ENCODE assay signal across 15 cellular contexts in genomic region chr15:99212401-99212800, GRCh38. TPM values are rescaled to one million over a fixed set of nuclear protein-coding genes. Genes with fewer than 3 reads are reported as not detected.
A peak's percentile ranks its signal among the peaks of the same experiment; 100 is the strongest.
DNase-seq lines count a peak whose midpoint lies in the region; ATAC-seq and TF ChIP-seq lines count a peak whose summit lies in the region.
"Had no signal": no experiment of that assay in that cellular context is flagged by ENCODE, and none has a peak within 500 bp of the region (broad histone marks: within the 10 kb centered on the region; RNA-seq: fewer than 3 reads in every experiment).

No MANE protein-coding gene starts in this region.

- CTCF ChIA-PET in SK-N-SH (lab: Yijun Ruan, JAX): interaction anchor here (0.7 to 3.0 kb wide), 9 partner anchors 11 to 135 kb away, joined by 3 to 149 read pairs (median 5); partner anchors contain the start of gene SYNM

- H3K9me3 ChIP-seq in SK-N-SH: no peaks in the 10 kb centered on the region
- H3K9me3 ChIP-seq: lower lobe of right lung, thyroid gland had no signal

- H3K79me2 ChIP-seq in SK-N-SH (ENCODE audit: insufficient read depth): no peaks in the 10 kb centered on the region

- TF ChIP-seq CTCF in SK-N-SH (IDR thresholded peaks at IDR 0.05): no peak
- TF ChIP-seq CTCF in fibroblast of villous mesenchyme (IDR thresholded peaks at IDR 0.05; ENCODE audit: insufficient read depth, low read depth, low read length): no peak
- no peak for TF ChIP-seq CTCF in osteocyte (IDR thresholded peaks at IDR 0.05)

- no peaks in the 10 kb centered on the region for H3K36me3 ChIP-seq in SK-N-SH (replicated peaks in 1 of 2; ENCODE audit: control insufficient read depth in 1 of 2, insufficient read depth in 2 of 2, low read length in 1 of 2)
- H3K36me3 ChIP-seq: thyroid gland, WERI-Rb-1 had no signal

- H3K9ac ChIP-seq in SK-N-SH: no peak overlapping the region

- no peak overlapping the region for H3K4me3 ChIP-seq in SK-N-SH (ENCODE audit: low read depth in 2 of 2, low read length in 1 of 2)
- H3K4me3 ChIP-seq in fibroblast of villous mesenchyme (ENCODE audit: low read depth, low read length): no peak overlapping the region
- H3K4me3 ChIP-seq: lower lobe of right lung, thyroid gland had no signal

- TF ChIP-seq EP300 in SK-N-SH (IDR thresholded peaks at IDR 0.05; ENCODE audit: borderline replicate concordance in 1 of 2, low read depth in 1 of 2, low read length in 1 of 2): no peak

- peaks cover 18% of the 10 kb centered on the region for H3K36me3 Mint-ChIP-seq in osteocyte (ENCODE audit: unreplicated experiment)
- no peaks in the 10 kb centered on the region for H3K36me3 Mint-ChIP-seq in activated T-cell treated with anti-CD3 and anti-CD28 coated beads, Interleukin-2, amount 50 U/mL, for 24 hours (ENCODE audit: low read depth)
- H3K36me3 Mint-ChIP-seq: CD8-positive, alpha-beta memory T cell had no signal

- peaks cover 4% of the 10 kb centered on the region for H3K4me1 Mint-ChIP-seq in osteocyte (ENCODE audit: unreplicated experiment)
- no peaks in the 10 kb centered on the region for H3K4me1 Mint-ChIP-seq in activated T-cell treated with anti-CD3 and anti-CD28 coated beads, Interleukin-2, amount 50 U/mL, for 24 hours (ENCODE audit: low read depth)
- H3K4me1 Mint-ChIP-seq: CD8-positive, alpha-beta memory T cell had no signal

- peaks cover 0 to 6% of the 10 kb centered on the region in 2 experiments; a peak in 1 of 4 replicates for H3K4me1 ChIP-seq in SK-N-SH (ENCODE audit: control insufficient read depth in 1 of 2, insufficient read depth in 2 of 2, low read depth in 1 of 2, low read length in 1 of 2)
- H3K4me1 ChIP-seq: lower lobe of right lung, thyroid gland had no signal

- H3F3A ChIP-seq in SK-N-SH (replicated peaks; ENCODE audit: insufficient read depth): peaks cover 24% of the 10 kb centered on the region

- no peak overlapping the region for H3K4me3 Mint-ChIP-seq in osteocyte (ENCODE audit: unreplicated experiment)
- no peak overlapping the region for H3K4me3 Mint-ChIP-seq in activated T-cell treated with anti-CD3 and anti-CD28 coated beads, Interleukin-2, amount 50 U/mL, for 24 hours
- H3K4me3 Mint-ChIP-seq: CD8-positive, alpha-beta memory T cell had no signal

- no peaks in the 10 kb centered on the region for H3K27me3 Mint-ChIP-seq in osteocyte (ENCODE audit: unreplicated experiment)
- H3K27me3 Mint-ChIP-seq in activated T-cell treated with anti-CD3 and anti-CD28 coated beads, Interleukin-2, amount 50 U/mL, for 24 hours: peaks cover 3% of the 10 kb centered on the region
- H3K27me3 Mint-ChIP-seq: progenitor cell of endocrine pancreas had no signal

- H3K27ac Mint-ChIP-seq in osteocyte (ENCODE audit: unreplicated experiment): peak overlapping the region; percentile 12
- H3K27ac Mint-ChIP-seq in activated T-cell treated with anti-CD3 and anti-CD28 coated beads, Interleukin-2, amount 50 U/mL, for 24 hours: no peak overlapping the region
- H3K27ac Mint-ChIP-seq: CD8-positive, alpha-beta memory T cell; progenitor cell of endocrine pancreas had no signal

- peak overlapping the region; percentile 59; the same call in 1 of the 2 replicates for H2AFZ ChIP-seq in SK-N-SH (ENCODE audit: low read depth)

- no peak for TF ChIP-seq RAD21 in SK-N-SH (IDR thresholded peaks at IDR 0.05; ENCODE audit: low read length)

- H3K9me3 Mint-ChIP-seq in osteocyte (ENCODE audit: unreplicated experiment): no peaks in the 10 kb centered on the region
- H3K9me3 Mint-ChIP-seq in activated T-cell treated with anti-CD3 and anti-CD28 coated beads, Interleukin-2, amount 50 U/mL, for 24 hours: no peaks in the 10 kb centered on the region
- H3K9me3 Mint-ChIP-seq: CD8-positive, alpha-beta memory T cell had no signal

- no peaks in the 10 kb centered on the region for H3K9me2 ChIP-seq in SK-N-SH

- no peaks in the 10 kb centered on the region for H3K27me3 ChIP-seq in SK-N-SH (ENCODE audit: insufficient read depth)
- H3K27me3 ChIP-seq: thyroid gland had no signal

- no peak for ATAC-seq in HG02884 (IDR thresholded peaks at IDR 0.05; ENCODE audit: unreplicated experiment)

- POLR2A ChIA-PET in SK-N-SH (lab: Yijun Ruan, JAX): no interaction called here

- H3K27ac ChIP-seq in SK-N-SH (ENCODE audit: low read depth in 2 of 2, low read length in 1 of 2): peak overlapping the region in 1 of 2 experiments; percentile 49; a peak in 2 of 4 replicates
- H3K27ac ChIP-seq: lower lobe of right lung, thyroid gland, WERI-Rb-1 had no signal

- no peaks in the 10 kb centered on the region for H4K20me1 ChIP-seq in SK-N-SH (ENCODE audit: insufficient read depth)

- DNase-seq in Daoy (ENCODE audit: low read depth): peak; percentile 71
- DNase-seq in SK-N-SH: no peak
- peak; percentile 64 for DNase-seq in fibroblast of villous mesenchyme (ENCODE audit: low read depth)
- DNase-seq in osteocyte (ENCODE audit: extremely low spot score, unreplicated experiment): no peak
- no peak for DNase-seq in activated T-cell treated with anti-CD3 and anti-CD28 coated beads, Interleukin-2, amount 50 U/mL, for 24 hours
- DNase-seq in GOT3 (lab: John Stamatoyannopoulos, UW): no peak
- no peak for DNase-seq in DMS153 (lab: John Stamatoyannopoulos, UW)
- DNase-seq: CD8-positive, alpha-beta memory T cell; central memory CD4-positive, alpha-beta T cell; lower lobe of right lung; NCI-H1930; thyroid gland; WERI-Rb-1 had no signal

- H3K4me2 ChIP-seq in SK-N-SH: 0 out of 2 replicates have a peak overlapping the region, but pooled peaks have one; percentile 7

- 55% methylated on average over 7 of the region's 7 CpGs for WGBS in SK-N-SH (ENCODE audit: low lambda C conversion rate)

TF ChIP-seq in SK-N-SH, 30 proteins besides CTCF, POLR2A, EP300 and RAD21:
- TF ChIP-seq JUND (IDR thresholded peaks at IDR 0.05) (peak; percentile 66), ELF1 (IDR thresholded peaks at IDR 0.05) (no peak), FOSL2 (IDR thresholded peaks at IDR 0.05; ENCODE audit: borderline replicate concordance, low read depth) (peak; percentile 71; the same call in 1 of the 2 replicates)

RNA-seq across cellular contexts. Expression of gene TTC23, which starts 37.0 kb away (rescaled TPM):
- total RNA-seq in Daoy (2014; rRNA removed; shearing (Covaris generic)): 14.2 and 22.4 TPM in 2 replicates
- polyA plus RNA-seq in SK-N-SH (2012; rRNA removed): 0.79 and 0.91 TPM in 2 replicates
- polyA plus RNA-seq in SK-N-SH (2012; cell fraction: cytosol; rRNA removed): 1.0 and 1.3 TPM in 2 replicates
- 2.1 and 3.3 TPM in 2 replicates for polyA plus RNA-seq in SK-N-SH (2012; cell fraction: nucleus; rRNA removed)
- total RNA-seq in fibroblast of villous mesenchyme (20.9 and 28.5 TPM in 2 replicates), osteocyte (23.1 and 23.5 TPM in 2 replicates)

RNA-seq across cellular contexts. Expression of gene LRRC28, which starts 38.9 kb away (rescaled TPM):
- 12.1 and 17.0 TPM in 2 replicates for total RNA-seq in Daoy (2014; rRNA removed; shearing (Covaris generic))
- polyA plus RNA-seq in SK-N-SH (2012; rRNA removed): 15.2 and 18.3 TPM in 2 replicates
- polyA plus RNA-seq in SK-N-SH (2012; cell fraction: cytosol; rRNA removed): 17.4 and 18.9 TPM in 2 replicates
- 8.3 and 10.8 TPM in 2 replicates for polyA plus RNA-seq in SK-N-SH (2012; cell fraction: nucleus; rRNA removed)
- total RNA-seq in fibroblast of villous mesenchyme: 22.5 and 27.6 TPM in 2 replicates
- 27.4 and 27.6 TPM in 2 replicates for total RNA-seq in osteocyte

Comparison
In these comparisons a context has a peak if more than half of its experiments do, and no peak if none do; other contexts are left out.
1. DNase-seq: peak in Daoy (single experiment) and fibroblast of villous mesenchyme (single experiment); none in SK-N-SH (single experiment), osteocyte (single experiment), activated T-cell treated with anti-CD3 and anti-CD28 coated beads, Interleukin-2, amount 50 U/mL, for 24 hours (single experiment), GOT3 (single experiment) and DMS153 (single experiment).